Comparison of ENCODE assay signal across 8 cellular contexts in the genomic region with DNA sequence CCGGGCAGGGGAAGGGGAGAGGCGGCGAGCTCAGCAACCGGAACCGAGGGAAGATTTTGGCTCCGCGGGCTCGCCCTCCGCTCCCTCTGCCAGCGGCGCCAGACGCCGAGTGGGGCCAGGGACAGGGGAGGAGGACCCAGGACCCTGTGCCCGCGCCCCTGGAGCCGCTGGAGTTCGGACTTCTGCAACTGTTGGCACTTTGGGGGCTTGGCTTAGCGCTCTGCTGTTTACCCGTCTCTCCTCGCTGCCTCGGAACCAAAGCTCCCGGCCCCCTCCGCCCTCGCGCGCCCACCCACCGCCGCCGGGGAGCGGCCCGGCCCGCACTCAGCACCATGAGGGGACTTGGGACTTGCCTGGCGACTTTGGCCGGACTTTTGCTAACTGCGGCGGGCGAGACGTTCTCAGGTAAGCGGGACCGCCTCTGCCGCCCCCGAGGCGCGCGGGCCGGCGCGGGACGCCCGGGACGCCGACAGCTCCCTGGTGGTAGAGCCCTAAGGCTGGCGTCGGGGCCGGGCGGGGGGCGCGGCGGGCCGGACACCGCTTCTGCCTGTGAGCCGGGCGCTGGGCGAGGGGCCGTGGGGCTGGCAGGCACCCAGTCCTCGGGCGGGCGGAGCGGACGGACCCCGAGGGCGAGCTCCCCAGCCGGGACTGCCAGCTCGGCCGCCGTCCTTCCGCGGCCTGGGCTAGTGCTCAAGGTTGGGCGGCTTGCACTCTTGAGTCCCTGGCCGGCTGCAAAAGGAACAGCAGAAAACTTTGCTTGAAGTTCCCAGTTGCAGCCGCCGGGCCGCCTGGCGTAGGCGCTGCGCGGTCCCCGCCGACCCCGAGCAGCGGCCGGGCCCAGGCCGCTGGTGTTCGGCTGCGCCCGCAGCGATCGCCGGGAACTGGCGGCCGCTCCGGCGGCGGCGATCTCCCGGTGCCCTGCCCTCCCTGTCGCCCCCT. TPM values are rescaled to one million over a fixed set of nuclear protein-coding genes. Genes with fewer than 3 reads are reported as not detected.
DNase-seq lines count a peak whose midpoint lies in the region; ATAC-seq and TF ChIP-seq lines count a peak whose summit lies in the region.

No MANE protein-coding gene starts in this region.

- peaks cover 3% of the 10 kb centered on the region; the same call in 1 of the 2 replicates for H3K9me3 ChIP-seq in SJSA1 (replicated peaks)
- no peaks in the 10 kb centered on the region for H3K9me3 ChIP-seq in liver (ENCODE audit: control insufficient read depth in 4 of 4, low read length in 3 of 4)
- H3K9me3 ChIP-seq in suprapubic skin = no peaks in the 10 kb centered on the region

- H3K27ac Mint-ChIP-seq in effector memory CD8-positive, alpha-beta T cell = no peak overlapping the region

- TF ChIP-seq EP300 in suprapubic skin (IDR thresholded peaks at IDR 0.05) = no peak

- peaks cover 0 to 2% of the 10 kb centered on the region in 2 donors for H3K9me3 Mint-ChIP-seq in effector memory CD8-positive, alpha-beta T cell

- H3K4me3 Mint-ChIP-seq in effector memory CD8-positive, alpha-beta T cell = no peak overlapping the region

- peaks cover 5% of the 10 kb centered on the region for H3K36me3 Mint-ChIP-seq in effector memory CD8-positive, alpha-beta T cell (ENCODE audit: insufficient read depth)

- ATAC-seq in GM21515 (IDR thresholded peaks at IDR 0.05; ENCODE audit: unreplicated experiment) = peak; percentile 9
- peak; percentile 31 for ATAC-seq in effector memory CD8-positive, alpha-beta T cell (replicated peaks)

- TF ChIP-seq CTCF in liver (IDR thresholded peaks at IDR 0.05; ENCODE audit: low read depth, low read length, missing input control) = peak; percentile 10
- TF ChIP-seq CTCF in suprapubic skin (IDR thresholded peaks at IDR 0.05) = peak in 1 of 2 donors; percentile 27

- TF ChIP-seq POLR2A in suprapubic skin (IDR thresholded peaks at IDR 0.05) = no peak

- peaks cover 0 to under 1% of the 10 kb centered on the region in 2 donors for H3K4me1 Mint-ChIP-seq in effector memory CD8-positive, alpha-beta T cell (ENCODE audit: low read depth in 2 of 2)

- H3K9ac ChIP-seq in liver (ENCODE audit: low read depth in 1 of 2, low read length in 2 of 2) = peak overlapping the region in 1 of 2 donors; percentile 72

- peak overlapping the region; percentile 87 for H3K27ac ChIP-seq in SJSA1
- peak overlapping the region; percentile 87 to 91 for H3K27ac ChIP-seq in liver (ENCODE audit: low read depth in 1 of 2, low read length in 2 of 2)
- peak overlapping the region; percentile 96 for H3K27ac ChIP-seq in suprapubic skin

- peaks cover 16 to 38% of the 10 kb centered on the region in 2 donors for H3K27me3 Mint-ChIP-seq in effector memory CD8-positive, alpha-beta T cell

- peak; percentile 58 for DNase-seq in CD1c-positive myeloid dendritic cell (ENCODE audit: extremely low spot score)
- DNase-seq in SJSA1 (ENCODE audit: low read depth in 1 of 2, low spot score in 2 of 2) = peak; percentile 64 to 74
- DNase-seq in effector memory CD8-positive, alpha-beta T cell = peak in 1 of 3 experiments; percentile 1
- DNase-seq in suprapubic skin (ENCODE audit: low spot score in 2 of 2) = peak; percentile 76 to 81
- DNase-seq in G401 (ENCODE audit: low spot score) = no peak
- no peak for DNase-seq in HPDE6-E6E7 (ENCODE audit: extremely low spot score)

- H3K36me3 ChIP-seq in SJSA1 = peaks cover 19% of the 10 kb centered on the region
- H3K36me3 ChIP-seq in liver (ENCODE audit: control insufficient read depth in 4 of 4, insufficient read depth in 3 of 4, low read depth in 1 of 4, low read length in 3 of 4) = no peaks in the 10 kb centered on the region
- no peaks in the 10 kb centered on the region for H3K36me3 ChIP-seq in suprapubic skin

- no peaks in the 10 kb centered on the region for H3K27me3 ChIP-seq in SJSA1 (replicated peaks)
- no peaks in the 10 kb centered on the region for H3K27me3 ChIP-seq in liver (ENCODE audit: control insufficient read depth in 4 of 4, insufficient read depth in 4 of 4, low read length in 3 of 4)
- H3K27me3 ChIP-seq in suprapubic skin = peaks cover 12% of the 10 kb centered on the region

- in situ Hi-C loops in G401 (cut with HindIII; ENCODE audit: low sequenced_read_pairs) = no loop called here

- 2% methylated on average over 107 of the region's 107 CpGs for WGBS in liver
- WGBS in suprapubic skin = 1% methylated on average over 50 of the region's 107 CpGs

- TF ChIP-seq RAD21 in liver (IDR thresholded peaks at IDR 0.05) = no peak

- peaks cover 33% of the 10 kb centered on the region for H3K4me1 ChIP-seq in SJSA1 (replicated peaks)
- peaks cover 12 to 19% (median 14%) of the 10 kb centered on the region in 4 donors for H3K4me1 ChIP-seq in liver (ENCODE audit: control insufficient read depth in 4 of 4, insufficient read depth in 4 of 4, low read length in 3 of 4)
- H3K4me1 ChIP-seq in suprapubic skin = peaks cover 31% of the 10 kb centered on the region

- H3K4me3 ChIP-seq in SJSA1 = peak overlapping the region; percentile 97
- peak overlapping the region; percentile 65 to 97 (median 84) for H3K4me3 ChIP-seq in liver (ENCODE audit: low read depth in 1 of 3, low read length in 3 of 3)
- H3K4me3 ChIP-seq in suprapubic skin = peak overlapping the region; percentile 92

TF ChIP-seq in liver, 16 proteins besides CTCF, POLR2A, EP300 and RAD21:
- TF ChIP-seq ZBTB33 (IDR thresholded peaks at IDR 0.05) = no peak
- no peak for TF ChIP-seq YY1 (IDR thresholded peaks at IDR 0.05)

RNA-seq across cellular contexts. Expression of gene PTPRM, which starts 0.6 kb away (rescaled TPM):
- total RNA-seq in SJSA1 (2014; rRNA removed; shearing (Covaris generic)) = 33.1 and 68.3 TPM in 2 replicates
- total RNA-seq in liver = 10 to 100 TPM; 14.7 to 23.0 TPM
- polyA plus RNA-seq in liver = 10 to 100 TPM in 1 of 2 donors, 1 to 10 TPM in 1; 9.2 to 10.6 TPM
- 10 to 100 TPM; 19.8 to 73.7 (median 40.0) TPM for total RNA-seq in suprapubic skin
- total RNA-seq in G401 (2014; rRNA removed; shearing (Covaris generic)) = not detected in 2 replicates

Comparison
In these comparisons a context has a peak if more than half of its experiments do, and no peak if none do; other contexts are left out.
1. DNase-seq: peak in CD1c-positive myeloid dendritic cell (single experiment), SJSA1 (2 of 2) and suprapubic skin (2 of 2); none in G401 (single experiment) and HPDE6-E6E7 (single experiment).
2. RNA of gene PTPRM, which starts 0.6 kb away (total RNA-seq): 33.1 to 68.3 TPM in SJSA1, 19.8 to 73.7 TPM in suprapubic skin and 14.7 to 23.0 TPM in liver; not detected in G401; every median in the first group is over 10 times any median in the second.
3. Peak in every context shown above with its lines, with median percentiles within 50 percentile points of each other: H3K27ac ChIP-seq and H3K4me3 ChIP-seq.